ENCODE assay signal across 13 cellular contexts in genomic region chr2:149767516-149767974, GRCh38.
DNase-seq lines count a peak whose midpoint lies in the region; ATAC-seq, FAIRE-seq and TF ChIP-seq lines count a peak whose summit lies in the region.
"Had no signal": no experiment of that assay in that cellular context is flagged by ENCODE, and none has a peak within 500 bp of the region (broad histone marks: within the 10 kb centered on the region; RNA-seq: fewer than 3 reads in every experiment).

No MANE protein-coding gene starts in this region.

- H3K9me3 Mint-ChIP-seq in CD8-positive, alpha-beta memory T cell = peaks cover 0 to 7% (median 6%) of the 10 kb centered on the region in 5 donors
- H3K9me3 Mint-ChIP-seq: activated CD4-positive, alpha-beta T cell treated with anti-CD3 and anti-CD28 coated beads, Interleukin-2, amount 10 ng/mL, durations not matched to agents 7 days and 5 days; activated naive CD4-positive, alpha-beta T cell treated with anti-CD3 and anti-CD28 coated beads, Interleukin-2, amount 10 ng/mL, durations not matched to agents 7 days and 5 days had no signal

- no peak overlapping the region for H3K27ac Mint-ChIP-seq in CD8-positive, alpha-beta memory T cell
- H3K27ac Mint-ChIP-seq: activated CD4-positive, alpha-beta T cell treated with anti-CD3 and anti-CD28 coated beads, Interleukin-2, amount 10 ng/mL, durations not matched to agents 7 days and 5 days; activated naive CD4-positive, alpha-beta T cell treated with anti-CD3 and anti-CD28 coated beads, Interleukin-2, amount 10 ng/mL, durations not matched to agents 7 days and 5 days had no signal

- H3K36me3 ChIP-seq in SK-N-MC (ENCODE audit: insufficient read depth, low read length) (no peaks in the 10 kb centered on the region), skeletal muscle satellite cell (ENCODE audit: insufficient read depth, low read length) (no peaks in the 10 kb centered on the region)
- no peaks in the 10 kb centered on the region for H3K36me3 ChIP-seq in CD8-positive, alpha-beta memory T cell (ENCODE audit: insufficient read depth, low read length)

- no peak for TF ChIP-seq CTCF in foreskin keratinocyte (conservative IDR thresholded peaks at IDR 0.05)

- peak; percentile 98 for FAIRE-seq in H54 (lab: Jason Lieb, UNC)

- peak; percentile 85 for ATAC-seq in foreskin keratinocyte
- ATAC-seq: left lobe of liver had no signal

- CTCF ChIA-PET in CD8-positive, alpha-beta memory T cell (lab: Charles Lee) = no interaction called here

- TF ChIP-seq POLR2A in H54 (IDR thresholded peaks at IDR 0.05; ENCODE audit: low read depth, low read length) = no peak

- peak overlapping the region; percentile 63 for H3K4me2 ChIP-seq in skeletal muscle satellite cell (ENCODE audit: low read length)

- peak overlapping the region; percentile 74 for H3K27ac ChIP-seq in SK-N-MC
- H3K27ac ChIP-seq in foreskin keratinocyte = peak overlapping the region; percentile 57
- no peak overlapping the region for H3K27ac ChIP-seq in CD8-positive, alpha-beta memory T cell (ENCODE audit: low read depth, low read length)
- H3K27ac ChIP-seq: HL-60 had no signal

- H3K9me3 ChIP-seq in SK-N-MC (ENCODE audit: low read depth, low read length) (no peaks in the 10 kb centered on the region), skeletal muscle satellite cell (replicated peaks; ENCODE audit: low read length) (no peaks in the 10 kb centered on the region)
- no peaks in the 10 kb centered on the region for H3K9me3 ChIP-seq in CD8-positive, alpha-beta memory T cell (ENCODE audit: low read length)

- no peaks in the 10 kb centered on the region for H3K27me3 ChIP-seq in foreskin keratinocyte
- no peaks in the 10 kb centered on the region for H3K27me3 ChIP-seq in skeletal muscle satellite cell (ENCODE audit: control insufficient read depth, insufficient read depth, low read length)
- no peaks in the 10 kb centered on the region for H3K27me3 ChIP-seq in CD8-positive, alpha-beta memory T cell (ENCODE audit: insufficient read depth, low read length, poor library complexity, severe bottlenecking)

- H3K4me1 Mint-ChIP-seq in CD8-positive, alpha-beta memory T cell = no peaks in the 10 kb centered on the region
- H3K4me1 Mint-ChIP-seq: activated CD4-positive, alpha-beta T cell treated with anti-CD3 and anti-CD28 coated beads, Interleukin-2, amount 10 ng/mL, durations not matched to agents 7 days and 5 days; activated naive CD4-positive, alpha-beta T cell treated with anti-CD3 and anti-CD28 coated beads, Interleukin-2, amount 10 ng/mL, durations not matched to agents 7 days and 5 days had no signal

- H3K36me3 Mint-ChIP-seq in CD8-positive, alpha-beta memory T cell = peaks cover 0 to 3% (median 0%) of the 10 kb centered on the region in 3 donors
- H3K36me3 Mint-ChIP-seq: activated naive CD4-positive, alpha-beta T cell treated with anti-CD3 and anti-CD28 coated beads, Interleukin-2, amount 10 ng/mL, durations not matched to agents 7 days and 5 days had no signal

- peaks cover 0 to 1% of the 10 kb centered on the region in 2 donors for H3K27me3 Mint-ChIP-seq in CD8-positive, alpha-beta memory T cell
- H3K27me3 Mint-ChIP-seq: activated CD4-positive, alpha-beta T cell treated with anti-CD3 and anti-CD28 coated beads, Interleukin-2, amount 10 ng/mL, durations not matched to agents 7 days and 5 days; activated naive CD4-positive, alpha-beta T cell treated with anti-CD3 and anti-CD28 coated beads, Interleukin-2, amount 10 ng/mL, durations not matched to agents 7 days and 5 days had no signal

- DNase-seq in H54 (ENCODE audit: insufficient read length, low spot score) = no peak
- DNase-seq in SK-N-MC (ENCODE audit: low read depth, low spot score) = no peak
- peak; percentile 59 to 82 for DNase-seq in foreskin keratinocyte
- no peak for DNase-seq in cerebellar nuclear complex (lab: John Stamatoyannopoulos, UW)
- DNase-seq in activated CD4-positive, alpha-beta T cell treated with anti-CD3 and anti-CD28 coated beads, Interleukin-2, amount 50 U/mL, for 48 hours = no peak
- DNase-seq in SHP77 (lab: John Stamatoyannopoulos, UW) = no peak
- no peak for DNase-seq in CD8-positive, alpha-beta memory T cell
- DNase-seq: activated CD4-positive, alpha-beta T cell treated with anti-CD3 and anti-CD28 coated beads, Interleukin-2, amount 10 ng/mL, durations not matched to agents 7 days and 5 days; activated naive CD4-positive, alpha-beta T cell treated with anti-CD3 and anti-CD28 coated beads, Interleukin-2, amount 10 ng/mL, durations not matched to agents 7 days and 5 days; NCI-H1694 treated with DMSO at 0.1 percent for 48 hours had no signal

- POLR2A ChIA-PET in CD8-positive, alpha-beta memory T cell (lab: Charles Lee) = no interaction called here

- no peak overlapping the region for H3K4me3 Mint-ChIP-seq in CD8-positive, alpha-beta memory T cell
- H3K4me3 Mint-ChIP-seq: activated CD4-positive, alpha-beta T cell treated with anti-CD3 and anti-CD28 coated beads, Interleukin-2, amount 10 ng/mL, durations not matched to agents 7 days and 5 days; activated naive CD4-positive, alpha-beta T cell treated with anti-CD3 and anti-CD28 coated beads, Interleukin-2, amount 10 ng/mL, durations not matched to agents 7 days and 5 days had no signal

- peaks cover 22% of the 10 kb centered on the region for H3K4me1 ChIP-seq in foreskin keratinocyte
- peaks cover 37% of the 10 kb centered on the region for H3K4me1 ChIP-seq in skeletal muscle satellite cell (ENCODE audit: control insufficient read depth, insufficient read depth, low read length)
- no peaks in the 10 kb centered on the region for H3K4me1 ChIP-seq in CD8-positive, alpha-beta memory T cell (ENCODE audit: insufficient read depth, low read length)

- peak overlapping the region; percentile 49 for H3K9ac ChIP-seq in SK-N-MC (ENCODE audit: insufficient read length)
- H3K9ac ChIP-seq in skeletal muscle satellite cell (ENCODE audit: low read depth, low read length) = peak overlapping the region; percentile 68

- H3K4me3 ChIP-seq in SK-N-MC (peak overlapping the region; percentile 61), skeletal muscle satellite cell (ENCODE audit: low read length) (peak overlapping the region; percentile 11)
- no peak overlapping the region for H3K4me3 ChIP-seq in CD8-positive, alpha-beta memory T cell (ENCODE audit: low read length)

Comparison
In these comparisons a context has a peak if more than half of its experiments do, and no peak if none do; other contexts are left out.
1. DNase-seq: peak in foreskin keratinocyte (2 of 2); none in H54 (single experiment), SK-N-MC (single experiment), cerebellar nuclear complex (0 of 2), activated CD4-positive, alpha-beta T cell treated with anti-CD3 and anti-CD28 coated beads, Interleukin-2, amount 50 U/mL, for 48 hours (0 of 2), SHP77 (0 of 2) and CD8-positive, alpha-beta memory T cell (0 of 5).